Comparison of ENCODE assay signal across 1 cellular context in the genomic region with DNA sequence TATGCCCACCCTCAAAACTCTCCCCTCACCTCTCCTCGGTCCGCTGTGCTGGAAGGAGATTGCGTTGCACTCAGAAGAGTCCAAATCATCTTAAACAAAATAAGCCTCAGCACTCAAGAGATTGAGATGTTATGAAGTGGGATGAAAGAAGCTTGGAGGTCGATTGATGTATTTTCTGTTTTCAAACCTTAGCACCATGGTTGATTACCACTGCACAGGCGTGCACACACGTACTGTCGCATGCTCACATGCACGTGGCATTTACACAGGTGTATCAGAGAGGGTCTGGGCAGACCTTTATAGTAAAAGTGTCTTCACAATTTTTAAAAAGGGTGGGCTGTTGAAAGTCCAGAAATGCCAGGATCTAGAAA.
TF ChIP-seq lines count a peak whose summit lies in the region.

No MANE protein-coding gene starts in this region.

TF ChIP-seq in HepG2, 621 proteins besides CTCF, POLR2A, EP300 and RAD21:
- TF ChIP-seq, protein P1, sequence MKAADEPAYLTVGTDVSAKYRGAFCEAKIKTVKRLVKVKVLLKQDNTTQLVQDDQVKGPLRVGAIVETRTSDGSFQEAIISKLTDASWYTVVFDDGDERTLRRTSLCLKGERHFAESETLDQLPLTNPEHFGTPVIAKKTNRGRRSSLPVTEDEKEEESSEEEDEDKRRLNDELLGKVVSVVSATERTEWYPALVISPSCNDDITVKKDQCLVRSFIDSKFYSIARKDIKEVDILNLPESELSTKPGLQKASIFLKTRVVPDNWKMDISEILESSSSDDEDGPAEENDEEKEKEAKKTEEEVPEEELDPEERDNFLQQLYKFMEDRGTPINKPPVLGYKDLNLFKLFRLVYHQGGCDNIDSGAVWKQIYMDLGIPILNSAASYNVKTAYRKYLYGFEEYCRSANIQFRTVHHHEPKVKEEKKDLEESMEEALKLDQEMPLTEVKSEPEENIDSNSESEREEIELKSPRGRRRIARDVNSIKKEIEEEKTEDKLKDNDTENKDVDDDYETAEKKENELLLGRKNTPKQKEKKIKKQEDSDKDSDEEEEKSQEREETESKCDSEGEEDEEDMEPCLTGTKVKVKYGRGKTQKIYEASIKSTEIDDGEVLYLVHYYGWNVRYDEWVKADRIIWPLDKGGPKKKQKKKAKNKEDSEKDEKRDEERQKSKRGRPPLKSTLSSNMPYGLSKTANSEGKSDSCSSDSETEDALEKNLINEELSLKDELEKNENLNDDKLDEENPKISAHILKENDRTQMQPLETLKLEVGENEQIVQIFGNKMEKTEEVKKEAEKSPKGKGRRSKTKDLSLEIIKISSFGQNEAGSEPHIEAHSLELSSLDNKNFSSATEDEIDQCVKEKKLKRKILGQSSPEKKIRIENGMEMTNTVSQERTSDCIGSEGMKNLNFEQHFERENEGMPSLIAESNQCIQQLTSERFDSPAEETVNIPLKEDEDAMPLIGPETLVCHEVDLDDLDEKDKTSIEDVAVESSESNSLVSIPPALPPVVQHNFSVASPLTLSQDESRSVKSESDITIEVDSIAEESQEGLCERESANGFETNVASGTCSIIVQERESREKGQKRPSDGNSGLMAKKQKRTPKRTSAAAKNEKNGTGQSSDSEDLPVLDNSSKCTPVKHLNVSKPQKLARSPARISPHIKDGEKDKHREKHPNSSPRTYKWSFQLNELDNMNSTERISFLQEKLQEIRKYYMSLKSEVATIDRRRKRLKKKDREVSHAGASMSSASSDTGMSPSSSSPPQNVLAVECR (CRISPR knock-in tag; IDR thresholded peaks at IDR 0.05; ENCODE audit: borderline replicate concordance) = no peak
- TF ChIP-seq, protein P2, sequence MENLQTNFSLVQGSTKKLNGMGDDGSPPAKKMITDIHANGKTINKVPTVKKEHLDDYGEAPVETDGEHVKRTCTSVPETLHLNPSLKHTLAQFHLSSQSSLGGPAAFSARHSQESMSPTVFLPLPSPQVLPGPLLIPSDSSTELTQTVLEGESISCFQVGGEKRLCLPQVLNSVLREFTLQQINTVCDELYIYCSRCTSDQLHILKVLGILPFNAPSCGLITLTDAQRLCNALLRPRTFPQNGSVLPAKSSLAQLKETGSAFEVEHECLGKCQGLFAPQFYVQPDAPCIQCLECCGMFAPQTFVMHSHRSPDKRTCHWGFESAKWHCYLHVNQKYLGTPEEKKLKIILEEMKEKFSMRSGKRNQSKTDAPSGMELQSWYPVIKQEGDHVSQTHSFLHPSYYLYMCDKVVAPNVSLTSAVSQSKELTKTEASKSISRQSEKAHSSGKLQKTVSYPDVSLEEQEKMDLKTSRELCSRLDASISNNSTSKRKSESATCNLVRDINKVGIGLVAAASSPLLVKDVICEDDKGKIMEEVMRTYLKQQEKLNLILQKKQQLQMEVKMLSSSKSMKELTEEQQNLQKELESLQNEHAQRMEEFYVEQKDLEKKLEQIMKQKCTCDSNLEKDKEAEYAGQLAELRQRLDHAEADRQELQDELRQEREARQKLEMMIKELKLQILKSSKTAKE (CRISPR knock-in tag; IDR thresholded peaks at IDR 0.05; ENCODE audit: borderline replicate concordance) = no peak
- TF ChIP-seq ZNF263 (CRISPR knock-in tag; IDR thresholded peaks at IDR 0.05) = no peak
- no peak for TF ChIP-seq KDM6A (CRISPR knock-in tag; IDR thresholded peaks at IDR 0.05; ENCODE audit: low read depth)
- no peak for TF ChIP-seq CAMTA2 (CRISPR knock-in tag; IDR thresholded peaks at IDR 0.05; ENCODE audit: borderline replicate concordance)
- no peak for TF ChIP-seq SP2 (CRISPR knock-in tag; IDR thresholded peaks at IDR 0.05)
- TF ChIP-seq, protein P3, sequence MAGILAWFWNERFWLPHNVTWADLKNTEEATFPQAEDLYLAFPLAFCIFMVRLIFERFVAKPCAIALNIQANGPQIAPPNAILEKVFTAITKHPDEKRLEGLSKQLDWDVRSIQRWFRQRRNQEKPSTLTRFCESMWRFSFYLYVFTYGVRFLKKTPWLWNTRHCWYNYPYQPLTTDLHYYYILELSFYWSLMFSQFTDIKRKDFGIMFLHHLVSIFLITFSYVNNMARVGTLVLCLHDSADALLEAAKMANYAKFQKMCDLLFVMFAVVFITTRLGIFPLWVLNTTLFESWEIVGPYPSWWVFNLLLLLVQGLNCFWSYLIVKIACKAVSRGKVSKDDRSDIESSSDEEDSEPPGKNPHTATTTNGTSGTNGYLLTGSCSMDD (CRISPR knock-in tag; IDR thresholded peaks at IDR 0.05) = no peak
- TF ChIP-seq ZNF674 (CRISPR knock-in tag; IDR thresholded peaks at IDR 0.05; ENCODE audit: low read depth) = no peak
